17 cellular contexts compared by ENCODE assay signal in the genomic region with DNA sequence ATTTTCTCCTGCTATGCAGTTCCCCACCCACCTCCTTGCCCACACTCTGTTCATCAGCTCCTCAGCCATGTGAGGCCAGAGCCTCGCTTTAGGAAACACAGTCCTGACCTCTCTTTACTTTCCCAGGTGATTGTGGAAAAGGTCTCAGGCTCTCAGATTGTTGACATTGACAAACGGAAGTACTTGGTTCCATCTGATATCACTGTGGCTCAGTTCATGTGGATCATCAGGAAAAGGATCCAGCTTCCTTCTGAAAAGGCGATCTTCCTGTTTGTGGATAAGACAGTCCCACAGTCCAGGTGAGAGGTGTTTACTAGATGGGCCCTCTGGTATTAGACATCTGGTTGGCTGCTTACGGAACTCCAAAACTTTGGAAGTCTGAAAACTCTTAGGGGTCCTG. TPM values are rescaled to one million over a fixed set of nuclear protein-coding genes. Genes with fewer than 3 reads are reported as not detected.
A peak's percentile ranks its signal among the peaks of the same experiment; 100 is the strongest.
DNase-seq lines count a peak whose midpoint lies in the region; FAIRE-seq and TF ChIP-seq lines count a peak whose summit lies in the region.
"Had no signal": no experiment of that assay in that cellular context is flagged by ENCODE, and none has a peak within 500 bp of the region (broad histone marks: within the 10 kb centered on the region; RNA-seq: fewer than 3 reads in every experiment).

No MANE protein-coding gene starts in this region.

- peaks cover 14% of the 10 kb centered on the region; the same call in 1 of the 2 replicates for H3F3A ChIP-seq in GM23248 (ENCODE audit: insufficient read depth)

- no peak for TF ChIP-seq CTCF in astrocyte (IDR thresholded peaks at IDR 0.05; ENCODE audit: insufficient read depth, low read depth, low read length)
- no peak for TF ChIP-seq CTCF in nephron progenitor cell (IDR thresholded peaks at IDR 0.05)
- TF ChIP-seq CTCF in tibial artery (IDR thresholded peaks at IDR 0.05), result no peak
- TF ChIP-seq CTCF in vagina (IDR thresholded peaks at IDR 0.05), result no peak

- H3K27ac Mint-ChIP-seq in astrocyte (ENCODE audit: unreplicated experiment) (no peak overlapping the region), nephron progenitor cell (no peak overlapping the region)

- H3K36me3 Mint-ChIP-seq in astrocyte (ENCODE audit: low read depth, unreplicated experiment), result peaks cover 13% of the 10 kb centered on the region
- H3K36me3 Mint-ChIP-seq in nephron progenitor cell (ENCODE audit: low read depth), result peaks cover 26% of the 10 kb centered on the region

- no peak for TF ChIP-seq POLR2A in vagina (IDR thresholded peaks at IDR 0.05)

- H3K4me3 ChIP-seq in GM23248 (0 out of 2 replicates have a peak overlapping the region, but pooled peaks have one; percentile 88), astrocyte (ENCODE audit: insufficient read depth, low read depth, low read length) (no peak overlapping the region), tibial artery (peak overlapping the region in 1 of 2 donors; percentile 96), vagina (peak overlapping the region in 1 of 2 donors; percentile 80)
- H3K4me3 ChIP-seq: mucosa of descending colon had no signal

- H3K4me3 Mint-ChIP-seq in astrocyte (ENCODE audit: unreplicated experiment), result peak overlapping the region; percentile 89
- peak overlapping the region; percentile 97 for H3K4me3 Mint-ChIP-seq in nephron progenitor cell

- H3K4me1 ChIP-seq in GM23248 (ENCODE audit: insufficient read depth) (peaks cover 18% of the 10 kb centered on the region; the same call in 1 of the 2 replicates), astrocyte (ENCODE audit: insufficient read depth, low read length) (peaks cover 11% of the 10 kb centered on the region), tibial artery (peaks cover 0 to 69% (median 43%) of the 10 kb centered on the region in 4 donors), vagina (peaks cover 46% of the 10 kb centered on the region)

- H3K27ac ChIP-seq in GM23248 (no peak overlapping the region), astrocyte (ENCODE audit: low read depth, low read length) (no peak overlapping the region), tibial artery (no peak overlapping the region), vagina (no peak overlapping the region)
- H3K27ac ChIP-seq: 22Rv1, Peyer's patch, transverse colon had no signal

- peaks cover 16% of the 10 kb centered on the region for H3K4me1 Mint-ChIP-seq in astrocyte (ENCODE audit: low read depth, unreplicated experiment)
- H3K4me1 Mint-ChIP-seq in nephron progenitor cell, result peaks cover 36% of the 10 kb centered on the region

- intact Hi-C loops in tibial artery (cut with DNase I; ENCODE audit: low total_unique reads) (loop anchor here (2.0 kb wide), 1 partner anchor 55 kb away; a partner anchor contains a TSS), vagina (cut with DNase I) (loop anchor here (5.0 kb wide), 1 partner anchor 54 kb away; a partner anchor contains a TSS)

- H3K9me3 ChIP-seq in GM23248 (ENCODE audit: low read depth) (no peaks in the 10 kb centered on the region), astrocyte (ENCODE audit: insufficient read depth, low read depth, low read length) (no peaks in the 10 kb centered on the region), tibial artery (no peaks in the 10 kb centered on the region), vagina (no peaks in the 10 kb centered on the region)
- H3K9me3 ChIP-seq: esophagus muscularis mucosa, mucosa of descending colon, Peyer's patch, transverse colon had no signal

- no peak overlapping the region for H3K9ac ChIP-seq in GM23248
- no peak overlapping the region for H3K9ac ChIP-seq in astrocyte (ENCODE audit: low read length)

- H3K27me3 Mint-ChIP-seq in astrocyte (ENCODE audit: low read depth, unreplicated experiment) (no peaks in the 10 kb centered on the region), nephron progenitor cell (ENCODE audit: low read depth, poor library complexity) (peaks cover 2% of the 10 kb centered on the region)

- H2AFZ ChIP-seq in GM23248, result no peak overlapping the region
- no peak overlapping the region for H2AFZ ChIP-seq in astrocyte (ENCODE audit: low read depth, low read length)

- 81 to 88% methylated on average over 4 of the region's 4 CpGs for WGBS in GM23248 (ENCODE audit: low coverage in 1 of 2, low lambda C conversion rate in 2 of 2, missing lambda C conversion rate in 2 of 2), 2 experiments

- H3K9me2 ChIP-seq in GM23248 (ENCODE audit: insufficient read depth), result no peaks in the 10 kb centered on the region

- H3K27me3 ChIP-seq in GM23248 (replicated peaks; ENCODE audit: insufficient read depth) (no peaks in the 10 kb centered on the region), astrocyte (ENCODE audit: insufficient read depth, low read length) (peaks cover 6% of the 10 kb centered on the region), tibial artery (no peaks in the 10 kb centered on the region), vagina (no peaks in the 10 kb centered on the region)
- H3K27me3 ChIP-seq: esophagus muscularis mucosa, Peyer's patch, transverse colon had no signal

- H3K9me3 Mint-ChIP-seq in astrocyte (ENCODE audit: unreplicated experiment) (no peaks in the 10 kb centered on the region), nephron progenitor cell (no peaks in the 10 kb centered on the region)

- H3K36me3 ChIP-seq in GM23248 (ENCODE audit: low read depth), result peaks cover 42% of the 10 kb centered on the region
- H3K36me3 ChIP-seq in astrocyte (ENCODE audit: insufficient read depth, low read length), result peaks cover 37% of the 10 kb centered on the region
- H3K36me3 ChIP-seq in tibial artery, result peaks cover 47 to 54% (median 48%) of the 10 kb centered on the region in 3 donors
- H3K36me3 ChIP-seq in vagina, result peaks cover 0 to 44% of the 10 kb centered on the region in 2 donors

- no peak for FAIRE-seq in astrocyte (lab: Jason Lieb, UNC)
- FAIRE-seq: bronchial epithelial cell, small intestine had no signal

- peaks cover 4% of the 10 kb centered on the region; the same call in 1 of the 2 replicates for H4K20me1 ChIP-seq in GM23248 (ENCODE audit: insufficient read depth)
- peaks cover 63% of the 10 kb centered on the region for H4K20me1 ChIP-seq in astrocyte (ENCODE audit: insufficient read depth, low read length)

- H3K79me2 ChIP-seq in GM23248 (ENCODE audit: insufficient read depth) (peaks cover 63% of the 10 kb centered on the region), astrocyte (ENCODE audit: insufficient read depth, low read length) (peaks cover 32% of the 10 kb centered on the region)

- no peak overlapping the region for H3K4me2 ChIP-seq in GM23248 (ENCODE audit: unreplicated experiment)
- H3K4me2 ChIP-seq in astrocyte (ENCODE audit: low read length), result peak overlapping the region; percentile 100

- peak; percentile 22 for DNase-seq in DMS53 (lab: John Stamatoyannopoulos, UW)
- DNase-seq in DMS53 treated with DMSO at 0.1 percent for 48 hours (lab: John Stamatoyannopoulos, UW; ENCODE audit: unreplicated experiment), result no peak
- no peak for DNase-seq in GM23248
- DNase-seq in astrocyte (ENCODE audit: low read depth), result no peak
- no peak for DNase-seq in nephron progenitor cell
- DNase-seq in tibial artery, result no peak
- DNase-seq in ecto neural progenitor cell (ENCODE audit: low spot score), result no peak
- no peak for DNase-seq in vagina (ENCODE audit: extremely low spot score in 2 of 2)
- DNase-seq: H7, mucosa of descending colon, Peyer's patch, small intestine, transverse colon had no signal

- in situ Hi-C loops in GM23248 (cut with MboI), result no loop called here

RNA-seq across cellular contexts. Expression of a gene that starts 1.7 kb away (rescaled TPM):
- 52.7 and 57.5 TPM in 2 replicates for total RNA-seq in GM23248 (2014; rRNA removed; shearing (Covaris generic))
- polyA plus RNA-seq in GM23248 (2016; fragmentation: Nextera tagmentation; extraction: Ambion mirVana), result 252 and 257 TPM in 2 replicates
- total RNA-seq in astrocyte, result 108 and 109 TPM in 2 replicates
- total RNA-seq in vagina, result 86.4 TPM

RNA-seq across cellular contexts. Expression of a gene that starts 11.9 kb away (rescaled TPM):
- 14.2 and 20.3 TPM in 2 replicates for total RNA-seq in GM23248 (2014; rRNA removed; shearing (Covaris generic))
- polyA plus RNA-seq in GM23248 (2016; fragmentation: Nextera tagmentation; extraction: Ambion mirVana), result 12.7 and 13.5 TPM in 2 replicates
- total RNA-seq in astrocyte, result 10.5 and 10.7 TPM in 2 replicates
- total RNA-seq in vagina, result 6.9 TPM

RNA-seq across cellular contexts. Expression of a gene that starts 32.0 kb away (rescaled TPM):
- 0.25 TPM in 1 of 2 replicates, not detected in the other for total RNA-seq in GM23248 (2014; rRNA removed; shearing (Covaris generic))
- not detected in 2 replicates for polyA plus RNA-seq in GM23248 (2016; fragmentation: Nextera tagmentation; extraction: Ambion mirVana)
- total RNA-seq in astrocyte (0.09 TPM in 1 of 2 replicates, not detected in the other), vagina (not detected)
- total RNA-seq: bronchial epithelial cell, Daoy, esophagus muscularis mucosa had no signal

RNA-seq across cellular contexts. Expression of a gene that starts 55.2 kb away (rescaled TPM):
- 31.3 and 40.1 TPM in 2 replicates for total RNA-seq in GM23248 (2014; rRNA removed; shearing (Covaris generic))
- polyA plus RNA-seq in GM23248 (2016; fragmentation: Nextera tagmentation; extraction: Ambion mirVana), result 18.9 and 25.8 TPM in 2 replicates
- total RNA-seq in astrocyte (37.4 and 37.9 TPM in 2 replicates), vagina (44.4 TPM)
